Comparison of ENCODE assay signal across 9 cellular contexts in the genomic region with DNA sequence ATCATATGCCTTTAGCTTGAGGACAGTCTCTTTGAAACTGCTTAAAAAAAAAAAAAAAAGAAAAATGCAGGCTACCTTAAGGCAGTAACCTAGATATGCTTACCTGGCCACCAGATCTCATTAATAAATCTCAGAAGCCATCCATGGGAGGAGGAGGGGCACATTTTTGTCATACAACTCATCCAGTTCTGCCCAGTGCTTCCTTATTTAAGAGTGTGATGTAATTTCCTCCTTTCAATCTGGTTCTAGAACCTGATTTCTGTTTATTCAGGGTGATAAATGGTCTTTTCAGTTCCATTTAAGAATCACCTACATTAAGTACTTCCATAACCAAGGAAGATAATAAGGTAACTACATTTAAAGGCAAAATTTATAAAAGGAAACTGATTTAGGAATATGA. TPM values are rescaled to one million over a fixed set of nuclear protein-coding genes. Genes with fewer than 3 reads are reported as not detected.
DNase-seq lines count a peak whose midpoint lies in the region; ATAC-seq and TF ChIP-seq lines count a peak whose summit lies in the region.
"Had no signal": no experiment of that assay in that cellular context is flagged by ENCODE, and none has a peak within 500 bp of the region (broad histone marks: within the 10 kb centered on the region; RNA-seq: fewer than 3 reads in every experiment).

No MANE protein-coding gene starts in this region.

- H3K4me1 ChIP-seq in adipocyte (ENCODE audit: control insufficient read depth, insufficient read depth, low read length), result peaks cover 86% of the 10 kb centered on the region

- H3K9me3 Mint-ChIP-seq in type B pancreatic cell, result no peaks in the 10 kb centered on the region
- H3K9me3 Mint-ChIP-seq: T-helper 1 cell treated with Interleukin-12 subunit alpha and Interleukin-12 subunit beta and Interleukin-4 antibody, amounts not matched to agents 30 μg/mL and 1 μg/mL, for 36 hours had no signal

- peak; percentile 87 for DNase-seq in LoVo (ENCODE audit: low spot score)
- peak; percentile 52 for DNase-seq in adipocyte (ENCODE audit: low read depth)
- DNase-seq in left colon, result no peak
- no peak for DNase-seq in type B pancreatic cell (ENCODE audit: extremely low spot score, unreplicated experiment)
- DNase-seq in stimulated activated CD4-positive, alpha-beta T cell treated with anti-CD3 and anti-CD28 coated beads, Interleukin-4, amount 100 ng/mL, for 4 hours, result no peak
- no peak for DNase-seq in activated CD4-positive, alpha-beta T cell treated with anti-CD3 and anti-CD28 coated beads for 48 hours
- DNase-seq: adrenal gland had no signal

- H3K36me3 ChIP-seq in adipocyte (ENCODE audit: control insufficient read depth, insufficient read depth, low read length, severe bottlenecking), result peaks cover 16% of the 10 kb centered on the region
- H3K36me3 ChIP-seq: adrenal gland had no signal

- no peaks in the 10 kb centered on the region for H3K27me3 ChIP-seq in adipocyte (replicated peaks; ENCODE audit: control insufficient read depth, insufficient read depth, low read length)
- H3K27me3 ChIP-seq: adrenal gland had no signal

- no peaks in the 10 kb centered on the region for H3K9me3 ChIP-seq in adipocyte (ENCODE audit: control insufficient read depth, low read length)
- H3K9me3 ChIP-seq: adrenal gland had no signal

- peak overlapping the region; percentile 93 for H3K27ac Mint-ChIP-seq in type B pancreatic cell
- H3K27ac Mint-ChIP-seq: T-helper 1 cell treated with Interleukin-12 subunit alpha and Interleukin-12 subunit beta and Interleukin-4 antibody, amounts not matched to agents 30 μg/mL and 1 μg/mL, for 36 hours had no signal

- no peak for TF ChIP-seq CTCF in type B pancreatic cell (conservative IDR thresholded peaks at IDR 0.05)

- peaks cover 87% of the 10 kb centered on the region for H3K4me1 Mint-ChIP-seq in type B pancreatic cell (ENCODE audit: unreplicated experiment)

- intact Hi-C loops in left colon (cut with DNase I, micrococcal nuclease), result no loop called here

- peak; percentile 60 for ATAC-seq in left colon
- no peak for ATAC-seq in HG02759 (IDR thresholded peaks at IDR 0.05; ENCODE audit: unreplicated experiment)

- H3K36me3 Mint-ChIP-seq in type B pancreatic cell, result peaks cover 21% of the 10 kb centered on the region

- H3K4me3 Mint-ChIP-seq in type B pancreatic cell, result peak overlapping the region; percentile 77
- H3K4me3 Mint-ChIP-seq: T-helper 1 cell treated with Interleukin-12 subunit alpha and Interleukin-12 subunit beta and Interleukin-4 antibody, amounts not matched to agents 30 μg/mL and 1 μg/mL, for 36 hours had no signal

- H3K4me3 ChIP-seq in adipocyte (ENCODE audit: low read length), result peak overlapping the region; percentile 44
- H3K4me3 ChIP-seq: adrenal gland had no signal

- no peaks in the 10 kb centered on the region for H3K27me3 Mint-ChIP-seq in type B pancreatic cell

- H3K9ac ChIP-seq in adipocyte (ENCODE audit: low read length), result peak overlapping the region; percentile 27

RNA-seq across cellular contexts. Expression of gene ERRFI1, which starts 6.1 kb away (rescaled TPM):
- 10 to 100 TPM; 37.2 to 57.8 TPM for total RNA-seq in left colon
- total RNA-seq in type B pancreatic cell (ENCODE audit: low replicate concordance), result 83.3 and 104 TPM in 2 replicates

RNA-seq across cellular contexts. Expression of gene PARK7, which starts 58.5 kb away (rescaled TPM):
- total RNA-seq in left colon (100 to 1,000 TPM; 167 to 171 TPM), type B pancreatic cell (ENCODE audit: low replicate concordance) (206 and 279 TPM in 2 replicates)

Comparison
In these comparisons a context has a peak if more than half of its experiments do, and no peak if none do; other contexts are left out.
1. DNase-seq: peak in LoVo (single experiment) and adipocyte (single experiment); none in left colon (0 of 2), type B pancreatic cell (single experiment), stimulated activated CD4-positive, alpha-beta T cell treated with anti-CD3 and anti-CD28 coated beads, Interleukin-4, amount 100 ng/mL, for 4 hours (0 of 2) and activated CD4-positive, alpha-beta T cell treated with anti-CD3 and anti-CD28 coated beads for 48 hours (single experiment).